ENCODE assay signal across 24 cellular contexts in the genomic region with DNA sequence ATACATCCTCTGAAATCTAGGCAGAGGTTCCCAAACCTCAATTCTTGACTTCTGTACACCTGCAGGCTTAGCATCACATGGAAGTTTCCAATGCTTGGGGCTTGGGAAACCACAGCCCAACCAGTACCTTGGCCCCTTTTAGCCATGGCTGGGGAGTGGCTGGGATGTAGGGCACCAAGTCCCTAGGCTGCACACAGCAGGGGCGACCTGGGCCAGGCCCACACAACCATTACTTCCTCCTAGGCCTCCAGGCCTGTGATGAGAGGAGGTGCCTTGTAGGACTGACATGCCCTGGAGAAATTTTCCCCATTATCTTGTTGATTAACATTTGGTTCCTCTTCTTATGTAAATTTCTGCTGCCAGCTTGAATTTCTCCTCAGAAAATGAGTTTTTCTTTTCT.
"Had no signal": no experiment of that assay in that cellular context is flagged by ENCODE, and none has a peak within 500 bp of the region (broad histone marks: within the 10 kb centered on the region; RNA-seq: fewer than 3 reads in every experiment).

No MANE protein-coding gene starts in this region.

- H3K4me1 ChIP-seq: pancreas, psoas muscle, right lobe of liver, sigmoid colon, stomach, thyroid gland, tibial nerve, upper lobe of left lung, vagina had no signal

- H3K27me3 ChIP-seq: neutrophil, pancreas, right lobe of liver, sigmoid colon, stomach, thyroid gland, tibial nerve, upper lobe of left lung, vagina had no signal

- H3K4me3 ChIP-seq: pancreas, psoas muscle, right lobe of liver, sigmoid colon, stomach, thoracic aorta, thyroid gland, tibial nerve, upper lobe of left lung, vagina had no signal

- ATAC-seq: natural killer cell treated with Interleukin-12 subunit alpha and Interleukin-12 subunit beta and Interleukin-15 and Interleukin-18, amount 100 ng/mL, for 72 hours; pancreas; psoas muscle; right cardiac atrium; right lobe of liver; stimulated activated effector memory CD8-positive, alpha-beta T cell treated with anti-CD3 and anti-CD28 coated beads, Interleukin-12 subunit alpha, Interleukin-12 subunit beta, amount 100 ng/mL, for 72 hours; stimulated activated naive B cell treated with anti-CD40 and anti-IgM and Interleukin-4, amounts not matched to agents 10 μg/mL and 1 μg/mL and 100 μg/mL, for 72 hours had no signal

- H3K36me3 ChIP-seq: neutrophil, pancreas, right lobe of liver, sigmoid colon, stomach, thoracic aorta, thyroid gland, tibial nerve, upper lobe of left lung, vagina had no signal

- H3K27ac ChIP-seq: neutrophil, pancreas, psoas muscle, right lobe of liver, sigmoid colon, stomach, thoracic aorta, thyroid gland, tibial nerve, upper lobe of left lung, vagina had no signal

- H3K9me3 ChIP-seq: neutrophil, pancreas, psoas muscle, right lobe of liver, sigmoid colon, thoracic aorta, thyroid gland, vagina had no signal

- DNase-seq: nephron progenitor cell; nucleus accumbens; pancreas; psoas muscle; right lobe of liver; sigmoid colon; small intestine; stimulated activated CD4-positive, alpha-beta T cell treated with anti-CD3 and anti-CD28 coated beads, Interleukin-15, amount 100 ng/mL, for 24 hours; stimulated activated CD4-positive, alpha-beta T cell treated with anti-CD3 and anti-CD28 coated beads, Interleukin-2, amount 100 ng/mL, for 24 hours; stimulated activated CD4-positive, alpha-beta T cell treated with anti-CD3 and anti-CD28 coated beads, Interleukin-2, amount 100 ng/mL, for 48 hours; stimulated activated CD4-positive, alpha-beta T cell treated with anti-CD3 and anti-CD28 coated beads, Interleukin-4, amount 100 ng/mL, for 24 hours; stimulated activated naive B cell treated with anti-CD40 and anti-IgM and Interleukin-4, amounts not matched to agents 10 μg/mL and 1 μg/mL and 100 μg/mL, for 72 hours; stimulated activated naive CD4-positive, alpha-beta T cell treated with Interleukin-2 at 50 U/mL for 16 hours; stomach; thyroid gland; trophoblast cell had no signal
